In genomic region chr16:81070979-81071378, GRCh38 we compare ENCODE assay signal across 1 cellular context.
TF ChIP-seq lines count a peak whose summit lies in the region.

No MANE protein-coding gene starts in this region.

TF ChIP-seq in GM12878, 131 proteins besides CTCF, POLR2A, EP300 and RAD21:
- TF ChIP-seq YBX1 (IDR thresholded peaks at IDR 0.05) (no peak), MYC (IDR thresholded peaks at IDR 0.05; ENCODE audit: insufficient read depth, insufficient read length, insufficient replicate concordance, low read length, severe bottlenecking) (no peak), E2F4 (IDR thresholded peaks at IDR 0.05; ENCODE audit: low read depth, low read length) (no peak), POU2F2 (IDR thresholded peaks at IDR 0.05; ENCODE audit: borderline replicate concordance, low read depth, low read length) (no peak), NBN (IDR thresholded peaks at IDR 0.05) (no peak), JUNB (IDR thresholded peaks at IDR 0.05) (no peak), CUX1 (IDR thresholded peaks at IDR 0.05; ENCODE audit: insufficient replicate concordance, low read depth, low read length) (no peak), PRDM15 (CRISPR knock-in tag; IDR thresholded peaks at IDR 0.05) (no peak), IRF3 (IDR thresholded peaks at IDR 0.05) (no peak), ZBED1 (IDR thresholded peaks at IDR 0.05; ENCODE audit: borderline replicate concordance) (no peak), SMAD5 (IDR thresholded peaks at IDR 0.05; ENCODE audit: low read depth) (no peak), ATF2 (IDR thresholded peaks at IDR 0.05; ENCODE audit: low read length) (no peak), EZH2 (IDR thresholded peaks at IDR 0.05; ENCODE audit: borderline replicate concordance, control insufficient read depth, low read depth, low read length) (no peak), ATF7 (IDR thresholded peaks at IDR 0.05; ENCODE audit: low read depth) (no peak), ZBTB11 (CRISPR knock-in tag; IDR thresholded peaks at IDR 0.05) (no peak), FOS (IDR thresholded peaks at IDR 0.05; ENCODE audit: borderline replicate concordance, extremely low read depth, insufficient read length) (no peak), YY1 (IDR thresholded peaks at IDR 0.05; ENCODE audit: low read depth, low read length) (no peak), CEBPZ (IDR thresholded peaks at IDR 0.05; ENCODE audit: low read depth, low read length) (no peak), HCFC1 (IDR thresholded peaks at IDR 0.05; ENCODE audit: low read length) (no peak)
